ENCODE assay signal across 12 cellular contexts in the genomic region with DNA sequence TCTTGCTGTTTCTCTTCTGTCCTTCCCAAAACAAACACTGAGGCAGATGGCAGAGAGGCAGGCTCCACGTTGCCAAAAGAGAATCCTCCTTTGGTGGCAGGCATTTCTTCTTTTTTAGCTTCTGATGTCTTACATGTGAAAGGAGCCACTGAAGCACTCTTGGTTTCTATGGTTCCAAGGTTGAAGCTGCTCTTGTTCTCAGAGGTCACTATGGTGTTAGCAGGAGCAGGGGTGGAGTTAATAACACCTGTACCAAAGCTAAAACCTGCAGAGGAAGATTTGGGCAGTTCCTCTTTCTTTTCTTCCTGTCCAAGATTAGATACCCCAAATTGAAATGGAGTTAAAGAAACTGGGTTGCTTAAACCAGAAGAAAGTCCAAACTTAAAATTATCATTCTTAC. TPM values are rescaled to one million over a fixed set of nuclear protein-coding genes. Genes with fewer than 3 reads are reported as not detected.
DNase-seq lines count a peak whose midpoint lies in the region; ATAC-seq, FAIRE-seq and TF ChIP-seq lines count a peak whose summit lies in the region.
"Had no signal": no experiment of that assay in that cellular context is flagged by ENCODE, and none has a peak within 500 bp of the region (broad histone marks: within the 10 kb centered on the region; RNA-seq: fewer than 3 reads in every experiment).

No MANE protein-coding gene starts in this region.

- no peak for TF ChIP-seq RAD21 in GM12878 (IDR thresholded peaks at IDR 0.05; ENCODE audit: insufficient read depth, low read depth, low read length)

- ATAC-seq in GM21367 (IDR thresholded peaks at IDR 0.05; ENCODE audit: unreplicated experiment) (peak; percentile 71), HG03095 (IDR thresholded peaks at IDR 0.05; ENCODE audit: unreplicated experiment) (peak; percentile 55), GM12878 (peak; percentile 31; the same call in 1 of the 3 replicates)

- SMC1A ChIA-PET in GM12878 (lab: Charles Lee; ENCODE audit: uncharacterized antibody, unreplicated experiment): interaction anchor here (0.8 to 2.7 kb wide), 3 partner anchors 9 to 63 kb away, joined by 3 to 10 read pairs (median 9); no protein-coding TSS in a partner anchor

- peaks cover 15% of the 10 kb centered on the region for H3K4me1 Mint-ChIP-seq in Caco-2 (ENCODE audit: low read depth, unreplicated experiment)

- H3K9ac ChIP-seq in GM12878 (ENCODE audit: control insufficient read depth, insufficient read depth, low read length): no peak overlapping the region

- CTCF ChIA-PET in Caco-2 (lab: Charles Lee): no interaction called here
- CTCF ChIA-PET in GM12878 (lab: Yijun Ruan, JAX): interaction anchor here (0.7 to 1.4 kb wide), 4 partner anchors 8 to 474 kb away, joined by 3 to 5 read pairs (median 4); no protein-coding TSS in a partner anchor
- CTCF ChIA-PET in RWPE1 (lab: Yijun Ruan, JAX): no interaction called here

- in situ Hi-C loops in GM12878 (cut with MboI): no loop called here

- DNase-seq in Caco-2 (no peak), GM12878 (ENCODE audit: low read depth, low spot score) (no peak), H54 (ENCODE audit: insufficient read length, low spot score) (no peak), HuH-7 (ENCODE audit: low spot score) (no peak), NCI-H510A (lab: John Stamatoyannopoulos, UW) (no peak), RWPE1 (ENCODE audit: low spot score) (no peak)
- DNase-seq: C1 segment of cervical spinal cord, mesendoderm, NCI-H1417 treated with DMSO at 0.1 percent for 48 hours had no signal

- H3K4me2 ChIP-seq in GM12878 (ENCODE audit: control insufficient read depth, insufficient read depth): no peak overlapping the region

- POLR2A ChIA-PET in Caco-2 (lab: Charles Lee) (no interaction called here), GM12878 (lab: Charles Lee) (interaction anchor here (1.4 kb wide), 1 partner anchor 10 kb away, joined by 5 read pairs; no protein-coding TSS in a partner anchor), RWPE1 (lab: Yijun Ruan, JAX; ENCODE audit: low non-redundant PET) (no interaction called here)

- intact Hi-C loops in Caco-2 (cut with micrococcal nuclease; ENCODE audit: unreplicated experiment): no loop called here
- intact Hi-C loops in GM12878 (cut with micrococcal nuclease; ENCODE audit: unreplicated experiment): no loop called here

- no peaks in the 10 kb centered on the region for H3K9me3 Mint-ChIP-seq in Caco-2 (ENCODE audit: unreplicated experiment)

- H3K36me3 Mint-ChIP-seq in Caco-2 (ENCODE audit: insufficient read depth, unreplicated experiment): peaks cover 71% of the 10 kb centered on the region

- H3K4me1 ChIP-seq in Caco-2 (peaks cover 16% of the 10 kb centered on the region), GM12878 (ENCODE audit: control insufficient read depth, insufficient read depth, low read length) (peaks cover 12% of the 10 kb centered on the region; the same call in 1 of the 2 replicates)

- no peak for TF ChIP-seq EP300 in GM12878 (IDR thresholded peaks at IDR 0.05; ENCODE audit: borderline replicate concordance in 1 of 2, control insufficient read depth in 1 of 2, low read depth in 2 of 2, low read length in 2 of 2)

- BruUV-seq in Caco-2 (replicated peaks; lab: Mats Ljungman, UMichigan): TSS peak; percentile 33
- BruUV-seq in GM12878 (replicated peaks; lab: Mats Ljungman, UMichigan): no TSS peak

- H3K79me2 ChIP-seq in GM12878 (ENCODE audit: control insufficient read depth, insufficient read depth, low read length): peaks cover 5% of the 10 kb centered on the region

- H3K27ac ChIP-seq in GM12878 (ENCODE audit: control insufficient read depth, insufficient read depth) (no peak overlapping the region), RWPE1 (no peak overlapping the region)
- H3K27ac ChIP-seq: tibial nerve had no signal

- H3K4me3 Mint-ChIP-seq in Caco-2 (ENCODE audit: unreplicated experiment): no peak overlapping the region

- H3K36me3 ChIP-seq in Caco-2 (ENCODE audit: control insufficient read depth, insufficient read depth, low read length) (peaks cover 3% of the 10 kb centered on the region), GM12878 (ENCODE audit: control insufficient read depth in 2 of 2, insufficient read depth in 2 of 2, low read length in 1 of 2) (peaks cover 13 to 36% of the 10 kb centered on the region in 2 experiments)

- no peak for FAIRE-seq in GM12878 (lab: Jason Lieb, UNC)
- no peak for FAIRE-seq in H54 (lab: Jason Lieb, UNC)

- H3K27me3 ChIP-seq in Caco-2 (replicated peaks; ENCODE audit: control insufficient read depth, insufficient read depth, low read length) (no peaks in the 10 kb centered on the region), GM12878 (replicated peaks in 1 of 2; ENCODE audit: control insufficient read depth in 2 of 2, insufficient read depth in 2 of 2, low read length in 1 of 2) (no peaks in the 10 kb centered on the region)
- H3K27me3 ChIP-seq: tibial nerve had no signal

- H3K9me3 ChIP-seq in Caco-2 (no peaks in the 10 kb centered on the region), GM12878 (replicated peaks; ENCODE audit: control insufficient read depth, insufficient read depth, low read length) (no peaks in the 10 kb centered on the region)
- H3K9me3 ChIP-seq: tibial nerve had no signal

- no peak for TF ChIP-seq POLR2A in GM12878 (IDR thresholded peaks at IDR 0.05; ENCODE audit: low read depth, low read length)
- no peak for TF ChIP-seq POLR2A in H54 (IDR thresholded peaks at IDR 0.05; ENCODE audit: low read depth, low read length)

- H4K20me1 ChIP-seq in GM12878 (ENCODE audit: control insufficient read depth, insufficient read depth): peaks cover 2% of the 10 kb centered on the region; the same call in 1 of the 2 replicates

- TF ChIP-seq CTCF in Caco-2 (IDR thresholded peaks at IDR 0.05; ENCODE audit: insufficient read depth in 1 of 2, low read depth in 1 of 2, low read length in 1 of 2, severe bottlenecking in 1 of 2, unreplicated experiment in 1 of 2) (no peak), GM12878 (IDR thresholded peaks at IDR 0.05 in 2 of 3, conservative IDR thresholded peaks at IDR 0.05 in 1 of 3; ENCODE audit: control insufficient read depth in 2 of 3, extremely low read depth in 1 of 3, insufficient read depth in 1 of 3, low read depth in 3 of 3, low read length in 3 of 3) (no peak), RWPE1 (conservative IDR thresholded peaks at IDR 0.05; ENCODE audit: low read depth) (no peak)

- RAD21 ChIA-PET in GM12878 (lab: Charles Lee; ENCODE audit: unreplicated experiment): no interaction called here

- H2AFZ ChIP-seq in GM12878 (ENCODE audit: control insufficient read depth, low read depth, low read length): no peak overlapping the region

- WGBS in GM12878 (ENCODE audit: insufficient coverage, insufficient replicate concordance, low lambda C conversion rate, missing lambda C conversion rate): 46% methylated on average over 1 of the region's 1 CpG

- H3K27me3 Mint-ChIP-seq in Caco-2 (ENCODE audit: insufficient read depth, unreplicated experiment): no peaks in the 10 kb centered on the region

- H3K4me3 ChIP-seq in Caco-2 (ENCODE audit: low read depth, low read length) (no peak overlapping the region), GM12878 (no peak overlapping the region)
- H3K4me3 ChIP-seq: tibial nerve had no signal

- H3K27ac Mint-ChIP-seq in Caco-2 (ENCODE audit: unreplicated experiment): no peak overlapping the region

TF ChIP-seq in GM12878, 131 proteins besides CTCF, POLR2A, EP300 and RAD21:
- TF ChIP-seq SPI1 (IDR thresholded peaks at IDR 0.05; ENCODE audit: borderline replicate concordance, insufficient read depth, low read depth, low read length): 0 out of 2 replicates have a peak, but pooled peaks have one; percentile 46
- TF ChIP-seq SIN3A (IDR thresholded peaks at IDR 0.05; ENCODE audit: low read depth, low read length): no peak

RNA-seq across cellular contexts. Expression of a gene that starts 28.8 kb away (rescaled TPM):
- total RNA-seq in Caco-2 (2022) (18.9 and 20.9 TPM in 2 replicates), GM12878 (2014; rRNA removed) (3.7 and 4.6 TPM in 2 replicates), GM12878 (2014; rRNA removed; fragmentation: Illumina TruSeq; extraction: Trizol) (4.1 and 4.3 TPM in 2 replicates), GM12878 (2021) (3.8 and 4.5 TPM in 2 replicates)
- 13.0 and 14.2 TPM in 2 replicates for total RNA-seq in GM12878 (2013; cell fraction: nucleolus; rRNA removed)
- polyA plus RNA-seq in GM12878 (2011; ENCODE audit: low read depth): 1.9 TPM
- polyA plus RNA-seq in GM12878 (2011; rRNA removed) (7.4 and 12.3 TPM in 2 replicates), GM12878 (2014; fragmentation: Illumina TruSeq; extraction: Trizol) (3.9 and 6.2 TPM in 2 replicates), GM12878 (2014; fragmentation: Nextera tagmentation; extraction: Ambion mirVana) (1 to 10 TPM; 1.4 to 1.5 TPM), GM12878 (2014; rRNA removed) (2.7 and 3.2 TPM in 2 replicates), GM12878 (2016; fragmentation: Nextera tagmentation; extraction: Ambion mirVana) (1 to 10 TPM; 2.9 to 3.4 TPM)
- 1.8 and 2.6 TPM in 2 replicates for polyA plus RNA-seq in GM12878 (2011; cell fraction: cytosol; rRNA removed)
- polyA plus RNA-seq in GM12878 (2011; cell fraction: nucleus; rRNA removed): 5.3 and 7.2 TPM in 2 replicates
- polyA plus RNA-seq in GM12878 (2012): 5.4 and 6.0 TPM in 2 replicates
- polyA minus RNA-seq in GM12878 (2011; rRNA and poly(A)+ RNA removed): 1.7 and 2.9 TPM in 2 replicates
- 1.5 and 1.6 TPM in 2 replicates for polyA minus RNA-seq in GM12878 (2011; cell fraction: cytosol; rRNA and poly(A)+ RNA removed)
- polyA minus RNA-seq in GM12878 (2011; cell fraction: nucleus; rRNA and poly(A)+ RNA removed): 2.7 and 3.8 TPM in 2 replicates
